Comparison of ENCODE assay signal across 7 cellular contexts in genomic region chr13:72728290-72728605, GRCh38.
A peak's percentile ranks its signal among the peaks of the same experiment; 100 is the strongest.
DNase-seq lines count a peak whose midpoint lies in the region; ATAC-seq and TF ChIP-seq lines count a peak whose summit lies in the region.

No MANE protein-coding gene starts in this region.

- ATAC-seq in stimulated activated naive B cell treated with anti-CD40 and anti-IgM and Interleukin-4, amounts not matched to agents 10 μg/mL and 1 μg/mL and 100 μg/mL, for 72 hours (replicated peaks): no peak
- ATAC-seq in GM21515 (IDR thresholded peaks at IDR 0.05; ENCODE audit: unreplicated experiment): no peak

- peak overlapping the region; percentile 82 for H3K27ac ChIP-seq in WERI-Rb-1
- H3K27ac ChIP-seq in iPS DF 6.9 (ENCODE audit: low read length): no peak overlapping the region

- no CpG with 5 or more reads among the region's 3 CpGs for WGBS in iPS DF 6.9 (ENCODE audit: insufficient coverage, insufficient read length)

- H3K4me1 ChIP-seq in iPS DF 6.9 (ENCODE audit: control insufficient read depth, insufficient read depth, low read length): no peaks in the 10 kb centered on the region

- peaks cover 16 to 20% of the 10 kb centered on the region in 2 donors for H3K36me3 Mint-ChIP-seq in stimulated activated naive B cell treated with anti-CD40 and anti-IgM and Interleukin-4, amounts not matched to agents 10 μg/mL and 1 μg/mL and 100 μg/mL, for 72 hours

- no peaks in the 10 kb centered on the region for H3K27me3 Mint-ChIP-seq in stimulated activated naive B cell treated with anti-CD40 and anti-IgM and Interleukin-4, amounts not matched to agents 10 μg/mL and 1 μg/mL and 100 μg/mL, for 72 hours

- no peaks in the 10 kb centered on the region for H3K9me3 ChIP-seq in WERI-Rb-1 (ENCODE audit: severe bottlenecking)
- no peaks in the 10 kb centered on the region for H3K9me3 ChIP-seq in iPS DF 6.9 (ENCODE audit: control insufficient read depth, insufficient read depth, low read length)

- peak overlapping the region; percentile 93 for H3K27ac Mint-ChIP-seq in stimulated activated naive B cell treated with anti-CD40 and anti-IgM and Interleukin-4, amounts not matched to agents 10 μg/mL and 1 μg/mL and 100 μg/mL, for 72 hours

- H3K27me3 ChIP-seq in WERI-Rb-1 (ENCODE audit: insufficient read depth, low read depth, severe bottlenecking): no peaks in the 10 kb centered on the region
- H3K27me3 ChIP-seq in iPS DF 6.9 (ENCODE audit: control insufficient read depth, insufficient read depth, low read length): no peaks in the 10 kb centered on the region

- H3K9me3 Mint-ChIP-seq in stimulated activated naive B cell treated with anti-CD40 and anti-IgM and Interleukin-4, amounts not matched to agents 10 μg/mL and 1 μg/mL and 100 μg/mL, for 72 hours: no peaks in the 10 kb centered on the region

- no peak for DNase-seq in HFF-Myc (ENCODE audit: extremely low read depth, low read depth)
- DNase-seq in WERI-Rb-1: no peak
- DNase-seq in iPS DF 6.9 (ENCODE audit: low read depth, low spot score): no peak
- no peak for DNase-seq in stimulated activated naive B cell treated with anti-CD40 and anti-IgM and Interleukin-4, amounts not matched to agents 10 μg/mL and 1 μg/mL and 100 μg/mL, for 72 hours
- DNase-seq in NCI-H1105 (lab: John Stamatoyannopoulos, UW): no peak
- DNase-seq in COLO829 (ENCODE audit: low spot score): no peak

- H3K36me3 ChIP-seq in WERI-Rb-1 (peaks cover 44% of the 10 kb centered on the region), iPS DF 6.9 (ENCODE audit: control insufficient read depth, insufficient read depth, low read length) (peaks cover 2% of the 10 kb centered on the region; the same call in 1 of the 2 replicates)

- peak overlapping the region; percentile 96 to 97 for H3K4me3 Mint-ChIP-seq in stimulated activated naive B cell treated with anti-CD40 and anti-IgM and Interleukin-4, amounts not matched to agents 10 μg/mL and 1 μg/mL and 100 μg/mL, for 72 hours

- H3K4me1 Mint-ChIP-seq in stimulated activated naive B cell treated with anti-CD40 and anti-IgM and Interleukin-4, amounts not matched to agents 10 μg/mL and 1 μg/mL and 100 μg/mL, for 72 hours: peaks cover 8 to 26% of the 10 kb centered on the region in 2 donors

- TF ChIP-seq CTCF in HFF-Myc (IDR thresholded peaks at IDR 0.05; ENCODE audit: low read depth, low read length, missing control alignments) (no peak), WERI-Rb-1 (IDR thresholded peaks at IDR 0.05; ENCODE audit: low read depth, low read length) (no peak)

- H3K4me3 ChIP-seq in HFF-Myc (replicated peaks; ENCODE audit: low read depth, low read length) (peak overlapping the region; percentile 95), WERI-Rb-1 (ENCODE audit: low read depth, low read length) (peak overlapping the region; percentile 84), iPS DF 6.9 (ENCODE audit: low read length) (peak overlapping the region; percentile 81; the same call in 1 of the 2 replicates)
